Comparison of ENCODE assay signal across 12 cellular contexts in the genomic region with DNA sequence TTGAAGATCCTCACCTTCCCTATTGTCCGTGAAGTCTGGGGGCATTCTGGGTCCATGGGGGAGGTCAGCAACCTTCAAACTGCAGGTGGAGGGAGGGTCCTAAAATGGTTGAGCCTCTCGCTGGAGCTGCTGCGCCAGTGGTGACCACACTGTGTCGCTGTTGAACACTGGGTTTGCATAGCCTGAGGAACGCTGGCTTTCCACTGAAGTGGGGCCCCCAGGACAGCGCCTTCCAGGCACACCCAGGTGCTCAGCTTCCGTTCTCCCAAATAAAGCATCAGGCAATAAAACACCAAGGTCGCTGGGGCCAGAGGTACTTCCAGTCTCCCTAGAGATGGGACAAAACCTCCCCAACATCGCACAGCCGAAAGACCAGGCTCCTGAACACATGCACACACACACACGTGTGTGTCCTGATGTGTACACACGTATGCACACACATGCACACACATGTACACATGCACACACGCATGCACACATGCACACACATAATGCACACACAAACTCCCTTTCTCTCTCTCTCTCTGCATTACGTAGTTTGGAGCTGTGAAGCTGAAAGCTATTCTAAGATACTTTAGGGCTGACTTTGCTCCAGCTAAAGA.
DNase-seq lines count a peak whose midpoint lies in the region; ATAC-seq, FAIRE-seq and TF ChIP-seq lines count a peak whose summit lies in the region.
"Had no signal": no experiment of that assay in that cellular context is flagged by ENCODE, and none has a peak within 500 bp of the region (broad histone marks: within the 10 kb centered on the region; RNA-seq: fewer than 3 reads in every experiment).

No MANE protein-coding gene starts in this region.

- no peak for TF ChIP-seq POLR2A in GM12891 (IDR thresholded peaks at IDR 0.05; ENCODE audit: low read depth, low read length)

- H3K36me3 ChIP-seq in A673 (ENCODE audit: insufficient read depth, low read length, poor library complexity, severe bottlenecking), result no peaks in the 10 kb centered on the region
- no peaks in the 10 kb centered on the region for H3K36me3 ChIP-seq in WERI-Rb-1
- H3K36me3 ChIP-seq: right atrium auricular region had no signal

- FAIRE-seq in GM12891 (lab: Jason Lieb, UNC), result peak; percentile 66

- H3K27ac ChIP-seq in A673 (ENCODE audit: low read depth, low read length, poor library complexity, severe bottlenecking) (no peak overlapping the region), WERI-Rb-1 (no peak overlapping the region)
- H3K27ac ChIP-seq: right atrium auricular region had no signal

- H3K9me3 ChIP-seq in A673 (ENCODE audit: low read depth, low read length, poor library complexity, severe bottlenecking) (peaks cover 26% of the 10 kb centered on the region), WERI-Rb-1 (ENCODE audit: severe bottlenecking) (no peaks in the 10 kb centered on the region)

- BruUV-seq in A673 (replicated peaks; lab: Mats Ljungman, UMichigan), result no TSS peak

- H3K27me3 ChIP-seq in A673 (replicated peaks; ENCODE audit: insufficient read depth, low read depth, low read length, poor library complexity) (peaks cover 60% of the 10 kb centered on the region), WERI-Rb-1 (ENCODE audit: insufficient read depth, low read depth, severe bottlenecking) (no peaks in the 10 kb centered on the region)
- H3K27me3 ChIP-seq: right atrium auricular region had no signal

- DNase-seq in A673 (ENCODE audit: low spot score), result no peak
- no peak for DNase-seq in GM12891 (ENCODE audit: insufficient read length, low spot score)
- peak; percentile 15 for DNase-seq in WERI-Rb-1
- DNase-seq in iPS-NIHi7 (ENCODE audit: extremely low spot score), result peak; percentile 69
- no peak for DNase-seq in MV-4-11 (lab: John Stamatoyannopoulos, UW)
- DNase-seq in GM10266 (ENCODE audit: extremely low spot score), result no peak
- no peak for DNase-seq in medulla oblongata (ENCODE audit: extremely low spot score)
- DNase-seq: activated naive CD8-positive, alpha-beta T cell treated with anti-CD3 and anti-CD28 coated beads for 36 hours; NCI-H2029 had no signal

- no peak overlapping the region for H3K4me3 ChIP-seq in A673 (ENCODE audit: low read depth, low read length, poor library complexity, severe bottlenecking)
- H3K4me3 ChIP-seq in WERI-Rb-1 (ENCODE audit: low read depth, low read length), result no peak overlapping the region
- H3K4me3 ChIP-seq: right atrium auricular region had no signal

- POLR2A ChIA-PET in A673 (lab: Charles Lee; ENCODE audit: low non-redundant PET), result no interaction called here

- intact Hi-C loops in A673 (cut with micrococcal nuclease; ENCODE audit: unreplicated experiment), result no loop called here

- no peak for ATAC-seq in GM21737 (IDR thresholded peaks at IDR 0.05; ENCODE audit: unreplicated experiment)
- ATAC-seq: left lobe of liver had no signal

- TF ChIP-seq CTCF in A673 (conservative IDR thresholded peaks at IDR 0.05; ENCODE audit: low read depth, low read length) (peak; percentile 48), WERI-Rb-1 (IDR thresholded peaks at IDR 0.05; ENCODE audit: low read depth, low read length) (peak; percentile 74), GM10266 (IDR thresholded peaks at IDR 0.05; ENCODE audit: control insufficient read depth, insufficient read depth, low read depth, missing control alignments) (no peak)

- no peaks in the 10 kb centered on the region for H3K4me1 ChIP-seq in A673 (ENCODE audit: insufficient read depth, low read length, poor library complexity, severe bottlenecking)
- H3K4me1 ChIP-seq: right atrium auricular region had no signal

- CTCF ChIA-PET in A673 (lab: Charles Lee), result interaction anchor here (0.5 kb wide), 1 partner anchor 168 kb away, joined by 3 read pairs; no protein-coding TSS in a partner anchor

TF ChIP-seq in GM12891, 5 proteins besides CTCF, POLR2A, EP300 and RAD21:
- no peak for TF ChIP-seq TAF1 (IDR thresholded peaks at IDR 0.05; ENCODE audit: low read depth, low read length)
- TF ChIP-seq PAX5 (IDR thresholded peaks at IDR 0.05; ENCODE audit: insufficient read depth, low read length, severe bottlenecking), result no peak
- TF ChIP-seq POU2F2 (IDR thresholded peaks at IDR 0.05; ENCODE audit: low read depth, low read length), result no peak
- TF ChIP-seq SPI1 (IDR thresholded peaks at IDR 0.05; ENCODE audit: low read depth, low read length), result no peak
- TF ChIP-seq POLR2AphosphoS5 (IDR thresholded peaks at IDR 0.05; ENCODE audit: low read depth, low read length), result no peak

Comparison
In these comparisons a context has a peak if more than half of its experiments do, and no peak if none do; other contexts are left out.
1. DNase-seq: peak in WERI-Rb-1 (single experiment) and iPS-NIHi7 (single experiment); none in A673 (single experiment), GM12891 (single experiment), MV-4-11 (single experiment), GM10266 (single experiment) and medulla oblongata (single experiment).